Comparison of ENCODE assay signal across 25 cellular contexts in genomic region chr13:25178070-25178469, GRCh38. TPM values are rescaled to one million over a fixed set of nuclear protein-coding genes. Genes with fewer than 3 reads are reported as not detected.
"Had no signal": no experiment of that assay in that cellular context is flagged by ENCODE, and none has a peak within 500 bp of the region (broad histone marks: within the 10 kb centered on the region; RNA-seq: fewer than 3 reads in every experiment).

No MANE protein-coding gene starts in this region.

- H3K4me3 Mint-ChIP-seq: activated B cell treated with CpG ODN at 0.5 μM for 24 hours; activated naive CD8-positive, alpha-beta T cell; immature natural killer cell; mesothelial cell of epicardium; naive thymus-derived CD4-positive, alpha-beta T cell; neural crest cell had no signal

- H3K4me1 Mint-ChIP-seq: immature natural killer cell; naive thymus-derived CD4-positive, alpha-beta T cell had no signal

- H3K9me3 ChIP-seq: adrenal gland, esophagus squamous epithelium, thoracic aorta had no signal

- H3K36me3 Mint-ChIP-seq: activated naive CD8-positive, alpha-beta T cell; brain; immature natural killer cell; mesothelial cell of epicardium had no signal

- H3K27ac Mint-ChIP-seq: activated B cell treated with CpG ODN at 0.5 μM for 24 hours; activated naive CD8-positive, alpha-beta T cell; immature natural killer cell; mesothelial cell of epicardium; naive thymus-derived CD4-positive, alpha-beta T cell had no signal

- DNase-seq: activated B cell treated with CpG ODN at 0.5 μM for 24 hours; activated effector memory CD4-positive, alpha-beta T cell treated with Interleukin-2 at 50 U/mL for 16 hours; activated naive CD4-positive, alpha-beta T cell treated with Interleukin-2 at 50 U/mL for 16 hours; adrenal gland; esophagus squamous epithelium; foreskin melanocyte; hippocampal formation; immature natural killer cell; kidney; naive thymus-derived CD4-positive, alpha-beta T cell; occipital lobe; spleen; stimulated activated naive CD4-positive, alpha-beta T cell; T-helper 2 cell; trophoblast cell had no signal

- H3K27ac ChIP-seq: adrenal gland, ascending aorta, cardiac muscle cell, esophagus squamous epithelium, right atrium auricular region, spleen, thoracic aorta had no signal

- H3K4me3 ChIP-seq: adrenal gland, ascending aorta, cardiac muscle cell, esophagus squamous epithelium, right atrium auricular region, spleen, thoracic aorta had no signal

- H3K36me3 ChIP-seq: adrenal gland, ascending aorta, cardiac muscle cell, esophagus squamous epithelium, right atrium auricular region, spleen, thoracic aorta had no signal

- H3K27me3 ChIP-seq: ascending aorta, right atrium auricular region had no signal

- H3K4me1 ChIP-seq: adrenal gland, ascending aorta, esophagus squamous epithelium, right atrium auricular region, spleen had no signal

- H3K9me3 Mint-ChIP-seq: activated B cell treated with CpG ODN at 0.5 μM for 24 hours had no signal

RNA-seq across cellular contexts. Expression of gene AMER2, which starts 6.0 kb away (rescaled TPM):
- total RNA-seq: activated B cell treated with CpG ODN at 0.5 μM for 24 hours; ascending aorta; chondrocyte; esophagus squamous epithelium; naive thymus-derived CD4-positive, alpha-beta T cell; pulmonary artery endothelial cell; right atrium auricular region; spleen; thoracic aorta had no signal
